ENCODE assay signal across 23 cellular contexts in the genomic region with DNA sequence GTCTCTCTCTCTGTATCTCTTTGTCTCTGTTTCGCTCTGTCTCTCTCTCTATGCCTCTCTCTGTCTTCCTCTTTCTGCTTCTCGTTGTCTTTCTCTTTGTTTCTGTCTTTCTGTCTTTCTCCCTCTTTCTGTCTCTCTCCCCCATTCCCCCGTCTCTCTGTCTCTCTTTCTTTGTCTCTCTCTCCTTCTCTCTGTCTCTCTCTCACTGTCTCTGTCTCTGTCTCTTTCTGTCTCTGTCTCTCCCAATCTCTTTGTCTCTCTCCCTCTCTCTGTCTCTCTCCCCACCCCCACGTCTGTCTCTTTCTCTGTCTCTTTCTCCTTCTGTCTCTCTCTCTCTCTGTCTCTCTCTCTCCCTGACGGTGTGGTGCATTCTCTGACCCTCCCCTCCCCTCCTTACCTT.
DNase-seq lines count a peak whose midpoint lies in the region; ATAC-seq and TF ChIP-seq lines count a peak whose summit lies in the region.
"Had no signal": no experiment of that assay in that cellular context is flagged by ENCODE, and none has a peak within 500 bp of the region (broad histone marks: within the 10 kb centered on the region; RNA-seq: fewer than 3 reads in every experiment).

No MANE protein-coding gene starts in this region.

- no peak for ATAC-seq in HG03108 (IDR thresholded peaks at IDR 0.05; ENCODE audit: unreplicated experiment)

- peaks cover 34% of the 10 kb centered on the region for H3K4me1 Mint-ChIP-seq in MCF 10A (ENCODE audit: insufficient read depth, unreplicated experiment)
- H3K4me1 Mint-ChIP-seq in dendritic cell treated with granulocyte-macrophage colony-stimulating factor and Interleukin-4, amounts not matched to agents 40 ng/mL and 50 ng/mL, for 4 days (ENCODE audit: low read depth) = peaks cover 78% of the 10 kb centered on the region
- peaks cover 17% of the 10 kb centered on the region for H3K4me1 Mint-ChIP-seq in nephron

- H3K27ac ChIP-seq in mammary epithelial cell (ENCODE audit: insufficient read depth, low read depth, low read length) (no peak overlapping the region), A673 (ENCODE audit: low read depth, low read length, poor library complexity, severe bottlenecking) (no peak overlapping the region)

- H3K27me3 Mint-ChIP-seq in MCF 10A (ENCODE audit: insufficient read depth, unreplicated experiment) = no peaks in the 10 kb centered on the region
- H3K27me3 Mint-ChIP-seq in dendritic cell treated with granulocyte-macrophage colony-stimulating factor and Interleukin-4, amounts not matched to agents 40 ng/mL and 50 ng/mL, for 4 days = no peaks in the 10 kb centered on the region
- peaks cover 4% of the 10 kb centered on the region for H3K27me3 Mint-ChIP-seq in nephron (ENCODE audit: low read depth)

- no peak overlapping the region for H3K4me2 ChIP-seq in mammary epithelial cell (ENCODE audit: insufficient read depth, low read depth, low read length)

- H3K4me3 ChIP-seq in mammary epithelial cell (replicated peaks in 1 of 3; ENCODE audit: insufficient read depth in 1 of 3, low read depth in 2 of 3, low read length in 3 of 3) = no peak overlapping the region
- no peak overlapping the region for H3K4me3 ChIP-seq in A673 (ENCODE audit: low read depth, low read length, poor library complexity, severe bottlenecking)
- H3K4me3 ChIP-seq: Peyer's patch had no signal

- no peaks in the 10 kb centered on the region for H4K20me1 ChIP-seq in mammary epithelial cell (ENCODE audit: insufficient read depth, low read length)

- dilution Hi-C loops in mammary epithelial cell (cut with HindIII; ENCODE audit: low sequenced_read_pairs) = no loop called here

- no peak overlapping the region for H2AFZ ChIP-seq in mammary epithelial cell (ENCODE audit: low read depth, low read length)

- no peak for TF ChIP-seq CTCF in MCF 10A (IDR thresholded peaks at IDR 0.05; ENCODE audit: unreplicated experiment)
- TF ChIP-seq CTCF in mammary epithelial cell (conservative IDR thresholded peaks at IDR 0.05 in 1 of 2, IDR thresholded peaks at IDR 0.05 in 1 of 2; ENCODE audit: extremely low read depth in 1 of 2, insufficient read depth in 1 of 2, low read depth in 1 of 2, low read length in 2 of 2) = no peak
- TF ChIP-seq CTCF in nephron (IDR thresholded peaks at IDR 0.05; ENCODE audit: unreplicated experiment in 3 of 3) = no peak
- no peak for TF ChIP-seq CTCF in A673 (conservative IDR thresholded peaks at IDR 0.05; ENCODE audit: low read depth, low read length)

- CTCF ChIA-PET in MCF 10A (lab: Yijun Ruan, JAX) (interaction anchor here (0.6 kb wide), 1 partner anchor 74 kb away, joined by 3 read pairs; no protein-coding TSS in a partner anchor), mammary epithelial cell (lab: Charles Lee; ENCODE audit: low non-redundant PET) (no interaction called here), A673 (lab: Charles Lee) (no interaction called here)

- H3K4me3 Mint-ChIP-seq in MCF 10A (ENCODE audit: unreplicated experiment) (peak overlapping the region; percentile 64), nephron (peak overlapping the region in 1 of 3 experiments; percentile 5)
- no peak overlapping the region for H3K4me3 Mint-ChIP-seq in dendritic cell treated with granulocyte-macrophage colony-stimulating factor and Interleukin-4, amounts not matched to agents 40 ng/mL and 50 ng/mL, for 4 days
- H3K4me3 Mint-ChIP-seq: CD8-positive, alpha-beta memory T cell had no signal

- in situ Hi-C loops in mammary epithelial cell (cut with MboI; ENCODE audit: low sequenced_read_pairs in 2 of 2) = no loop called here

- H3K27ac Mint-ChIP-seq in MCF 10A (ENCODE audit: low read depth, unreplicated experiment) = peak overlapping the region; percentile 98
- H3K27ac Mint-ChIP-seq in dendritic cell treated with granulocyte-macrophage colony-stimulating factor and Interleukin-4, amounts not matched to agents 40 ng/mL and 50 ng/mL, for 4 days = peak overlapping the region; percentile 62
- peak overlapping the region in 2 of 3 experiments; percentile 59 to 88 for H3K27ac Mint-ChIP-seq in nephron
- H3K27ac Mint-ChIP-seq: CD8-positive, alpha-beta memory T cell had no signal

- BruUV-seq in MCF 10A (replicated peaks; lab: Mats Ljungman, UMichigan) = no TSS peak
- no TSS peak for BruUV-seq in mammary epithelial cell (replicated peaks; lab: Mats Ljungman, UMichigan)
- BruUV-seq in A673 (replicated peaks; lab: Mats Ljungman, UMichigan) = no TSS peak

- H3K36me3 ChIP-seq in mammary epithelial cell (ENCODE audit: insufficient read depth, low read length) (no peaks in the 10 kb centered on the region), A673 (ENCODE audit: insufficient read depth, low read length, poor library complexity, severe bottlenecking) (no peaks in the 10 kb centered on the region)
- H3K36me3 ChIP-seq: Peyer's patch had no signal

- H3K4me1 ChIP-seq in mammary epithelial cell (ENCODE audit: insufficient read depth, low read length) = peaks cover 36% of the 10 kb centered on the region
- peaks cover 17% of the 10 kb centered on the region for H3K4me1 ChIP-seq in A673 (ENCODE audit: insufficient read depth, low read length, poor library complexity, severe bottlenecking)
- H3K4me1 ChIP-seq: Peyer's patch had no signal

- DNase-seq in MCF 10A (ENCODE audit: unreplicated experiment) = no peak
- no peak for DNase-seq in mammary epithelial cell
- DNase-seq in DMS 273 (lab: John Stamatoyannopoulos, UW; ENCODE audit: unreplicated experiment) = no peak
- DNase-seq in A673 (ENCODE audit: low spot score) = no peak
- DNase-seq in activated CD8-positive, alpha-beta memory T cell treated with anti-CD3 and anti-CD28 coated beads, Interleukin-2, amount 50 U/mL, for 4 hours = no peak
- DNase-seq: 8988T; AML-193; C1 segment of cervical spinal cord; CD8-positive, alpha-beta memory T cell; EL; GF-D8; Karpas-422; NCI-H1694; NCI-H2081; NCI-H2171; NCI-H345; NCI-H524; NCI-H82; Peyer's patch; Right ventricle myocardium superior had no signal

- intact Hi-C loops in MCF 10A (cut with micrococcal nuclease) (no loop called here), mammary epithelial cell (cut with micrococcal nuclease) (no loop called here), A673 (cut with micrococcal nuclease; ENCODE audit: unreplicated experiment) (loop anchor here (10.0 kb wide), 1 partner anchor 112 kb away; no protein-coding TSS in a partner anchor)
- intact Hi-C loops in dendritic cell treated with granulocyte-macrophage colony-stimulating factor and Interleukin-4, amounts not matched to agents 40 ng/mL and 50 ng/mL, for 4 days (cut with micrococcal nuclease) = loop anchor here (5.0 kb wide), 1 partner anchor 80 kb away; no protein-coding TSS in a partner anchor

- H3K9me3 Mint-ChIP-seq in MCF 10A (ENCODE audit: unreplicated experiment) = no peaks in the 10 kb centered on the region
- H3K9me3 Mint-ChIP-seq in dendritic cell treated with granulocyte-macrophage colony-stimulating factor and Interleukin-4, amounts not matched to agents 40 ng/mL and 50 ng/mL, for 4 days = no peaks in the 10 kb centered on the region
- H3K9me3 Mint-ChIP-seq in nephron = no peaks in the 10 kb centered on the region
- H3K9me3 Mint-ChIP-seq: CD8-positive, alpha-beta memory T cell had no signal

- 75% methylated on average over 4 of the region's 5 CpGs for WGBS in mammary epithelial cell (ENCODE audit: low coverage, missing lambda C conversion rate)

- H3K9ac ChIP-seq in mammary epithelial cell (ENCODE audit: insufficient read depth, low read length) = no peak overlapping the region

- H3K9me3 ChIP-seq in mammary epithelial cell (replicated peaks; ENCODE audit: insufficient read depth, low read length) (peaks cover 18% of the 10 kb centered on the region), A673 (ENCODE audit: low read depth, low read length, poor library complexity, severe bottlenecking) (no peaks in the 10 kb centered on the region)
- H3K9me3 ChIP-seq: Peyer's patch had no signal

- POLR2A ChIA-PET in MCF 10A (lab: Yijun Ruan, JAX) (interaction anchor here (0.7 to 3.7 kb wide), 4 partner anchors 22 to 91 kb away, joined by 3 to 43 read pairs (median 4); no protein-coding TSS in a partner anchor), A673 (lab: Charles Lee; ENCODE audit: low non-redundant PET) (no interaction called here)

- H3K36me3 Mint-ChIP-seq in MCF 10A (ENCODE audit: insufficient read depth, unreplicated experiment) = peaks cover 4% of the 10 kb centered on the region
- H3K36me3 Mint-ChIP-seq in dendritic cell treated with granulocyte-macrophage colony-stimulating factor and Interleukin-4, amounts not matched to agents 40 ng/mL and 50 ng/mL, for 4 days (ENCODE audit: low read depth) = no peaks in the 10 kb centered on the region
- no peaks in the 10 kb centered on the region for H3K36me3 Mint-ChIP-seq in nephron (ENCODE audit: low read depth)

- H3K27me3 ChIP-seq in mammary epithelial cell (ENCODE audit: insufficient read depth, low read length) = no peaks in the 10 kb centered on the region
- no peaks in the 10 kb centered on the region for H3K27me3 ChIP-seq in A673 (replicated peaks; ENCODE audit: insufficient read depth, low read depth, low read length, poor library complexity)
- H3K27me3 ChIP-seq: Peyer's patch had no signal

- peaks cover 18% of the 10 kb centered on the region for H3K79me2 ChIP-seq in mammary epithelial cell (ENCODE audit: insufficient read depth, low read length)

Comparison
In these comparisons a context has a peak if more than half of its experiments do, and no peak if none do; other contexts are left out.
1. intact Hi-C loops: an anchor here in dendritic cell treated with granulocyte-macrophage colony-stimulating factor and Interleukin-4, amounts not matched to agents 40 ng/mL and 50 ng/mL, for 4 days (5.0 kb wide) and A673 (10.0 kb wide); none called in MCF 10A and mammary epithelial cell.